8 cellular contexts compared by ENCODE assay signal in the genomic region with DNA sequence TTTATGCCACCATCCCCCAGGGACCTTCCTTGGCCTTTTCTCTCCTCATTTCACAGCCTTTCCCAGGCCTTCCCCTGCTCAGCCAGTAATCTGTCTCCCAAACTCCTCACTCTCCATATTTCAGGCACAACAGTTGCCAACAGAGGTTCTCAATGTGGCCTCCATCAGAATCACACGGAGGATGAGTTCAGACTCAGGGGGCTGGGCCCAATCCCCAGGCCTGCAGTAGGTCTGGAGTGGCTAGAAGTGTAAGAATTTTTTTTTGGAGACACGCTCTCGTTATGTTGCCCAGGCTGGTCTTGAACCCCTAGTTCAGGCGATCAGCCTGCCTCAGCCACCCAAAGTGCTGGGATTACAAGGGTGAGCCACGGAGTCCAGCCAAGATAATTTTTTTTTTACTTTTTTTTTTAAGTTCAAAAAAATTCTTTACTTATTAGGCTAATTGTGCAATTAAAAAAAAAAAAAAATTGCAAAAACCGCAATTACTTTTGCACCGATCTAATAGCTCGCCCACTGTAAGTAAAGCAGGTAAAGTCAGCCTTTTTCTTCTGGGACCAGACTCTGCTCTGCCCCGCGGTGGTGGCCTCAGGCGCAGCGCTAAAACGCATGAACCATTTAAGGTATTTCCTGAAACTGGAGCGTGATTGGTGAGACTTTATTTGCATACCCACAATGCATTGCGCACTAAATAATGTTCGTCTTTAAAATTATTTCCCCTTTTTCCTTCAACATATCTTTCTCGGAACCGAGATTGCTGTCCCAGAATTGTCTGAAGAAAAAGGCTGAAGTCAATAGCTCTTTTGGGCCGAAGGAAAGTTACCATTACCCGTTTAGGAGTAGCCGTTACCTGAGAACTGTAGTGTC. TPM values are rescaled to one million over a fixed set of nuclear protein-coding genes. Genes with fewer than 3 reads are reported as not detected.
DNase-seq lines count a peak whose midpoint lies in the region; ATAC-seq and TF ChIP-seq lines count a peak whose summit lies in the region.

No MANE protein-coding gene starts in this region.

- 0 out of 2 replicates have a peak overlapping the region, but pooled peaks have one; percentile 2 for H2AFZ ChIP-seq in GM23338

- no peak overlapping the region for H3K4me3 ChIP-seq in GM23338

- H3K4me1 Mint-ChIP-seq in GM23338 (peaks cover 7% of the 10 kb centered on the region; the same call in 2 of the 3 replicates), naive B cell (peaks cover 30 to 34% (median 33%) of the 10 kb centered on the region in 3 donors)

- peak; percentile 92 for DNase-seq in DMS79 (lab: John Stamatoyannopoulos, UW)
- peak; percentile 98 for DNase-seq in GM23338 (ENCODE audit: low spot score)
- DNase-seq in LHCN-M2 (ENCODE audit: low read depth) = peak; percentile 93
- peak; percentile 95 for DNase-seq in RKO (ENCODE audit: low spot score)
- peak; percentile 71 to 84 for DNase-seq in activated T-helper 1 cell treated with anti-CD3 and anti-CD28 coated beads, Interleukin-2, amount 50 U/mL, for 16 hours (ENCODE audit: low read depth in 1 of 2, low spot score in 1 of 2)
- DNase-seq in fibroblast of gingiva (ENCODE audit: low read depth) = peak; percentile 92
- peak; percentile 92 for DNase-seq in naive B cell
- peak; percentile 78 to 82 for DNase-seq in stimulated activated CD8-positive, alpha-beta memory T cell treated with anti-CD3 and anti-CD28 coated beads, Interleukin-7, amount 100 ng/mL, for 48 hours (ENCODE audit: extremely low read depth in 1 of 2, low read depth in 1 of 2)

- no peak overlapping the region for H3K4me2 ChIP-seq in GM23338

- H4K20me1 ChIP-seq in GM23338 (replicated peaks; ENCODE audit: insufficient read depth) = no peaks in the 10 kb centered on the region

- H3K79me2 ChIP-seq in GM23338 (replicated peaks; ENCODE audit: insufficient read depth) = no peaks in the 10 kb centered on the region

- no peaks in the 10 kb centered on the region for H3K36me3 ChIP-seq in GM23338 (ENCODE audit: insufficient read depth)

- no peaks in the 10 kb centered on the region for H3K36me3 Mint-ChIP-seq in GM23338 (ENCODE audit: low read depth)
- no peaks in the 10 kb centered on the region for H3K36me3 Mint-ChIP-seq in naive B cell

- H3K9me3 Mint-ChIP-seq in GM23338 = peaks cover 3% of the 10 kb centered on the region; the same call in 2 of the 3 replicates
- peaks cover 0 to 5% (median 0%) of the 10 kb centered on the region in 7 donors for H3K9me3 Mint-ChIP-seq in naive B cell

- peaks cover 34% of the 10 kb centered on the region for H3K27me3 Mint-ChIP-seq in GM23338 (ENCODE audit: insufficient read depth, low read depth, poor library complexity)
- peaks cover 0 to 5% (median 4%) of the 10 kb centered on the region in 3 donors for H3K27me3 Mint-ChIP-seq in naive B cell

- peak overlapping the region; percentile 82 for H3K4me3 Mint-ChIP-seq in GM23338
- peak overlapping the region; percentile 77 to 99 (median 94) for H3K4me3 Mint-ChIP-seq in naive B cell

- peak; percentile 76 to 78 for TF ChIP-seq CTCF in GM23338 (conservative IDR thresholded peaks at IDR 0.05; ENCODE audit: low read depth in 2 of 2)

- H3K27ac Mint-ChIP-seq in GM23338 (peak overlapping the region; percentile 100), naive B cell (peak overlapping the region; percentile 100)

- no peaks in the 10 kb centered on the region for H3K27me3 ChIP-seq in GM23338 (ENCODE audit: insufficient read depth)

- no peaks in the 10 kb centered on the region for H3F3A ChIP-seq in GM23338 (replicated peaks; ENCODE audit: low read depth)

- ATAC-seq in GM23338 (peak; percentile 52), naive B cell (ENCODE audit: low read depth in 2 of 2) (peak; percentile 50 to 54)

- no peaks in the 10 kb centered on the region for H3K4me1 ChIP-seq in GM23338 (ENCODE audit: insufficient read depth)

- H3K9me2 ChIP-seq in GM23338 (ENCODE audit: insufficient read depth) = no peaks in the 10 kb centered on the region

- H3K27ac ChIP-seq in GM23338 (ENCODE audit: low read depth) = peak overlapping the region; percentile 86

TF ChIP-seq in GM23338, 12 proteins besides CTCF, POLR2A, EP300 and RAD21:
- TF ChIP-seq EZH2phosphoT487 (IDR thresholded peaks at IDR 0.05; ENCODE audit: unreplicated experiment) = no peak

RNA-seq across cellular contexts. Expression of gene KIAA2013, which starts 18.7 kb away (rescaled TPM):
- total RNA-seq in GM23338 (2014; rRNA removed; shearing (Covaris generic)) = 77.8 and 83.2 TPM in 2 replicates
- 15.7 and 19.4 TPM in 2 replicates for polyA plus RNA-seq in GM23338 (2016; fragmentation: Nextera tagmentation; extraction: Ambion mirVana)
- total RNA-seq in LHCN-M2 (2014; rRNA removed) = 118 and 131 TPM in 2 replicates
- 41.8 TPM for polyA plus RNA-seq in LHCN-M2 (2012)
- polyA plus RNA-seq in naive B cell (ENCODE audit: low read depth in 6 of 6) = 10 to 100 TPM; 36.9 to 70.6 (median 62.5) TPM

RNA-seq across cellular contexts. Expression of gene PLOD1, which starts 27.0 kb away (rescaled TPM):
- 56.3 and 62.9 TPM in 2 replicates for total RNA-seq in GM23338 (2014; rRNA removed; shearing (Covaris generic))
- polyA plus RNA-seq in GM23338 (2016; fragmentation: Nextera tagmentation; extraction: Ambion mirVana) (22.4 and 23.3 TPM in 2 replicates), naive B cell (ENCODE audit: low read depth in 6 of 6) (10 to 100 TPM in 1 of 6 donors, 1 to 10 TPM in 5; 4.9 to 10.4 (median 6.6) TPM)
- 355 and 458 TPM in 2 replicates for total RNA-seq in LHCN-M2 (2014; rRNA removed)
- 181 TPM for polyA plus RNA-seq in LHCN-M2 (2012)

RNA-seq across cellular contexts. Expression of gene NPPB, which starts 48.8 kb away (rescaled TPM):
- not detected in 2 replicates for total RNA-seq in GM23338 (2014; rRNA removed; shearing (Covaris generic))
- polyA plus RNA-seq in GM23338 (2016; fragmentation: Nextera tagmentation; extraction: Ambion mirVana) (0.95 and 1.1 TPM in 2 replicates), naive B cell (ENCODE audit: low read depth in 6 of 6) (not detected)
- total RNA-seq in LHCN-M2 (2014; rRNA removed) = not detected in 2 replicates
- not detected for polyA plus RNA-seq in LHCN-M2 (2012)

RNA-seq across cellular contexts. Expression of gene NPPA, which starts 59.9 kb away (rescaled TPM):
- not detected in 2 replicates for total RNA-seq in GM23338 (2014; rRNA removed; shearing (Covaris generic))
- polyA plus RNA-seq in GM23338 (2016; fragmentation: Nextera tagmentation; extraction: Ambion mirVana) (0.29 TPM in 1 of 2 replicates, not detected in the other), naive B cell (ENCODE audit: low read depth in 6 of 6) (not detected)
- not detected in 2 replicates for total RNA-seq in LHCN-M2 (2014; rRNA removed)
- not detected for polyA plus RNA-seq in LHCN-M2 (2012)
